1 cellular context compared by ENCODE assay signal in the genomic region with DNA sequence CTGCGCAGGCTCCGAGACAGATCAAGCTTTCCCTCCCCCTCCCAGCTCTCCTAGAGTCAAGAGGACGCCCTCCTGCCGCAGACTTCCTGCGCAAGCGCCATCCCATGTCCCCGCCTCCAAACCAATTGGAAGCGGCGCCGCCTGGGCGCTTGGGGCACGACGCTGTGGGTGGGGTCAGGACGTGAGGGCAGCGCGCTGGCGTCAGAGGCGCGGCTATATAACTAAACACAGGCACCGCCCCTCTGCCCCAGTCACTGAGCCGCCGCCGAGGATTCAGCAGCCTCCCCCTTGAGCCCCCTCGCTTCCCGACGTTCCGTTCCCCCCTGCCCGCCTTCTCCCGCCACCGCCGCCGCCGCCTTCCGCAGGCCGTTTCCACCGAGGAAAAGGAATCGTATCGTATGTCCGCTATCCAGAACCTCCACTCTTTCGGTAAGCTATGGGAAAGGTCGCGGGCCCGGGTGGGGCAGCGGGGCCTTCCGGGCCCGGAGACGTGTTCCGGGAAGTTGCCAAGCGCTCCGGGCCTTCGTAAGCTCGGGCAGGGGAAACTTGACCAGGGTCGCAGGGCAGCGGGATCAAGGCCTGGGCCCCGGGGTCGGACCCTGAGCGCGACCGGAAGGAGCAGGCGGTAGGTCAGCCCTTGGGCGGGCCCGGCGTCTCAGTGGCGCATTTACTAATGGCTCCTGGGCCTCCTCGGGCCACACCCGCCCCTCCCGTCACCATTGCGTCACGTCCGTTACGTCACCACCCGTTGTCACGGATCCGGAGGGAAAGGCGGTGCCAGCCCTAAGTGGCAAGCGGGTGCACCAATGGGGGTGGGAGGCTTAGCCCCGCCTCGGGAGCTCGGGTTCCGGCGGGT.
TF ChIP-seq lines count a peak whose summit lies in the region.

TSS of gene EIF1 (plus strand) at position 245 of the 856 bp plus-strand sequence. CDS start at position 399, 154 bp downstream.

TF ChIP-seq in WTC11, 78 proteins besides CTCF, POLR2A, EP300 and RAD21 (continued from another document and continues in another):
- TF ChIP-seq, protein P1, sequence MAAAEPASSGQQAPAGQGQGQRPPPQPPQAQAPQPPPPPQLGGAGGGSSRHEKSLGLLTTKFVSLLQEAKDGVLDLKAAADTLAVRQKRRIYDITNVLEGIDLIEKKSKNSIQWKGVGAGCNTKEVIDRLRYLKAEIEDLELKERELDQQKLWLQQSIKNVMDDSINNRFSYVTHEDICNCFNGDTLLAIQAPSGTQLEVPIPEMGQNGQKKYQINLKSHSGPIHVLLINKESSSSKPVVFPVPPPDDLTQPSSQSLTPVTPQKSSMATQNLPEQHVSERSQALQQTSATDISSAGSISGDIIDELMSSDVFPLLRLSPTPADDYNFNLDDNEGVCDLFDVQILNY (CRISPR knock-in tag; IDR thresholded peaks at IDR 0.05), result peak; percentile 36; the same call in 1 of the 2 replicates
- TF ChIP-seq TP53 (CRISPR knock-in tag; IDR thresholded peaks at IDR 0.05) (0 out of 2 replicates have a peak, but pooled peaks have one; percentile 61), SMAD3 (CRISPR knock-in tag; IDR thresholded peaks at IDR 0.05; ENCODE audit: borderline replicate concordance) (no peak), JUN (CRISPR knock-in tag; IDR thresholded peaks at IDR 0.05) (no peak; the same call in 1 of the 2 replicates), SMAD4 (CRISPR knock-in tag; IDR thresholded peaks at IDR 0.05) (peak; percentile 55; the same call in 1 of the 2 replicates), ZNF138 (CRISPR knock-in tag; conservative IDR thresholded peaks at IDR 0.05) (no peak), FOXP1 (CRISPR knock-in tag; IDR thresholded peaks at IDR 0.05; ENCODE audit: borderline replicate concordance) (peak; percentile 79; the same call in 1 of the 2 replicates), ZMAT4 (CRISPR knock-in tag; IDR thresholded peaks at IDR 0.05) (peak; percentile 84), OVOL2 (CRISPR knock-in tag; IDR thresholded peaks at IDR 0.05; ENCODE audit: borderline replicate concordance) (no peak; the same call in 1 of the 2 replicates), ATF1 (CRISPR knock-in tag; IDR thresholded peaks at IDR 0.05) (no peak), TCF7 (CRISPR knock-in tag; IDR thresholded peaks at IDR 0.05; ENCODE audit: low read depth) (no peak), EMX1 (CRISPR knock-in tag; IDR thresholded peaks at IDR 0.05) (peak; percentile 96), ZNF263 (CRISPR knock-in tag; IDR thresholded peaks at IDR 0.05; ENCODE audit: low read depth) (no peak; the same call in 1 of the 2 replicates), ZNF317 (CRISPR knock-in tag; IDR thresholded peaks at IDR 0.05; ENCODE audit: borderline replicate concordance, low read depth) (0 out of 2 replicates have a peak, but pooled peaks have one; percentile 21), KAT7 (CRISPR knock-in tag; IDR thresholded peaks at IDR 0.05; ENCODE audit: borderline replicate concordance) (0 out of 2 replicates have a peak, but pooled peaks have one; percentile 65), FOXJ3 (CRISPR knock-in tag; IDR thresholded peaks at IDR 0.05; ENCODE audit: borderline replicate concordance) (no peak), CDX4 (CRISPR knock-in tag; IDR thresholded peaks at IDR 0.05; ENCODE audit: borderline replicate concordance) (no peak), ESRRA (CRISPR knock-in tag; IDR thresholded peaks at IDR 0.05; ENCODE audit: borderline replicate concordance) (peak; percentile 89; the same call in 1 of the 2 replicates), ZBTB21 (CRISPR knock-in tag; IDR thresholded peaks at IDR 0.05; ENCODE audit: borderline replicate concordance) (peak; percentile 94), ELF4 (CRISPR knock-in tag; IDR thresholded peaks at IDR 0.05; ENCODE audit: low read depth) (no peak), RORB (CRISPR knock-in tag; IDR thresholded peaks at IDR 0.05) (peak; percentile 89; the same call in 1 of the 2 replicates), GABPB1 (CRISPR knock-in tag; IDR thresholded peaks at IDR 0.05) (peak; percentile 100), FOXK1 (CRISPR knock-in tag; IDR thresholded peaks at IDR 0.05) (peak; percentile 74), IRF2 (CRISPR knock-in tag; IDR thresholded peaks at IDR 0.05; ENCODE audit: borderline replicate concordance, low read depth) (no peak), GTF2I (CRISPR knock-in tag; conservative IDR thresholded peaks at IDR 0.05) (no peak), CREM (CRISPR knock-in tag; IDR thresholded peaks at IDR 0.05) (peak; percentile 96), SOX15 (CRISPR knock-in tag; IDR thresholded peaks at IDR 0.05) (no peak), ZNF423 (CRISPR knock-in tag; IDR thresholded peaks at IDR 0.05) (no peak), NFE2L1 (CRISPR knock-in tag; IDR thresholded peaks at IDR 0.05) (no peak), ZNF281 (CRISPR knock-in tag; IDR thresholded peaks at IDR 0.05) (peak; percentile 58; the same call in 1 of the 2 replicates), ZNF219 (CRISPR knock-in tag; IDR thresholded peaks at IDR 0.05; ENCODE audit: borderline replicate concordance) (no peak; the same call in 1 of the 2 replicates), MYBL2 (CRISPR knock-in tag; IDR thresholded peaks at IDR 0.05) (no peak), ZBTB43 (CRISPR knock-in tag; IDR thresholded peaks at IDR 0.05) (peak; percentile 4; the same call in 1 of the 2 replicates)
- TF ChIP-seq, protein P2, sequence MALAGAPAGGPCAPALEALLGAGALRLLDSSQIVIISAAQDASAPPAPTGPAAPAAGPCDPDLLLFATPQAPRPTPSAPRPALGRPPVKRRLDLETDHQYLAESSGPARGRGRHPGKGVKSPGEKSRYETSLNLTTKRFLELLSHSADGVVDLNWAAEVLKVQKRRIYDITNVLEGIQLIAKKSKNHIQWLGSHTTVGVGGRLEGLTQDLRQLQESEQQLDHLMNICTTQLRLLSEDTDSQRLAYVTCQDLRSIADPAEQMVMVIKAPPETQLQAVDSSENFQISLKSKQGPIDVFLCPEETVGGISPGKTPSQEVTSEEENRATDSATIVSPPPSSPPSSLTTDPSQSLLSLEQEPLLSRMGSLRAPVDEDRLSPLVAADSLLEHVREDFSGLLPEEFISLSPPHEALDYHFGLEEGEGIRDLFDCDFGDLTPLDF (CRISPR knock-in tag; IDR thresholded peaks at IDR 0.05), result peak; percentile 86; the same call in 1 of the 2 replicates
- TF ChIP-seq, protein P3, sequence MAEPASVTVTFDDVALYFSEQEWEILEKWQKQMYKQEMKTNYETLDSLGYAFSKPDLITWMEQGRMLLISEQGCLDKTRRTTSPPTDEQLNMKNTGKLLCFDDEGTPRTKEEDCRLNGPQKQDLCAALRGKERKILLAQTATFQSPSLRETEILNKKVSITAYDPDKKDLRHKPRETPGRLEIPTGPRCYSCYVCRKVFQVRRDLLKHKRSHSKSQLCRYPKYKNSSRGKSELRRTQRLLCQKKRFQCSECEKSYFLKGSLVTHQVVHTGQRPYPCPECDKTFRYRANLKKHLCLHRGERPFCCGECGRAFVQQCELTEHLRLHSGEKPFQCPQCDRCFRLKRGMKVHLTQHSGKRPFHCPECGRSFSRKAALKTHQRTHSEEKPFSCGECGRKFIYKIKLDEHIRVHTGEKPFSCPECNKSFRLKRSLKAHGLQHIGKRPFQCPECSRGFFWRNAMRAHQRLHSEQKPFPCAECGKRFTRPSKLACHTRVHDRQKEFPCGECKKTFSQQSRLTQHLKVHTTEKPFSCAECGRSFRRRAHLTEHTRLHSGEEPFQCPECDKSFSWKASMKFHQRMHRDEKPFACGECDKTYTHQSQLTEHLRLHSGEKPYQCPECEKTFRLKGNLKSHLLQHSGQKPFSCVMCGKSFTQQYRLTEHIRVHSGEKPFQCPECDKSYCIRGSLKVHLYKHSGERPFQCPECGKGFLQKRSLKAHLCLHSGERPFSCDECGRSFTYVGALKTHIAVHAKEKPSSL (CRISPR knock-in tag; conservative IDR thresholded peaks at IDR 0.05), result no peak
- TF ChIP-seq, protein P4, sequence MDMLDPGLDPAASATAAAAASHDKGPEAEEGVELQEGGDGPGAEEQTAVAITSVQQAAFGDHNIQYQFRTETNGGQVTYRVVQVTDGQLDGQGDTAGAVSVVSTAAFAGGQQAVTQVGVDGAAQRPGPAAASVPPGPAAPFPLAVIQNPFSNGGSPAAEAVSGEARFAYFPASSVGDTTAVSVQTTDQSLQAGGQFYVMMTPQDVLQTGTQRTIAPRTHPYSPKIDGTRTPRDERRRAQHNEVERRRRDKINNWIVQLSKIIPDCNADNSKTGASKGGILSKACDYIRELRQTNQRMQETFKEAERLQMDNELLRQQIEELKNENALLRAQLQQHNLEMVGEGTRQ (CRISPR knock-in tag; IDR thresholded peaks at IDR 0.05), result no peak
- TF ChIP-seq, protein P5, sequence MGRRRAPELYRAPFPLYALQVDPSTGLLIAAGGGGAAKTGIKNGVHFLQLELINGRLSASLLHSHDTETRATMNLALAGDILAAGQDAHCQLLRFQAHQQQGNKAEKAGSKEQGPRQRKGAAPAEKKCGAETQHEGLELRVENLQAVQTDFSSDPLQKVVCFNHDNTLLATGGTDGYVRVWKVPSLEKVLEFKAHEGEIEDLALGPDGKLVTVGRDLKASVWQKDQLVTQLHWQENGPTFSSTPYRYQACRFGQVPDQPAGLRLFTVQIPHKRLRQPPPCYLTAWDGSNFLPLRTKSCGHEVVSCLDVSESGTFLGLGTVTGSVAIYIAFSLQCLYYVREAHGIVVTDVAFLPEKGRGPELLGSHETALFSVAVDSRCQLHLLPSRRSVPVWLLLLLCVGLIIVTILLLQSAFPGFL (CRISPR knock-in tag; IDR thresholded peaks at IDR 0.05; ENCODE audit: borderline replicate concordance), result peak; percentile 91; the same call in 1 of the 2 replicates
- TF ChIP-seq, protein P6, sequence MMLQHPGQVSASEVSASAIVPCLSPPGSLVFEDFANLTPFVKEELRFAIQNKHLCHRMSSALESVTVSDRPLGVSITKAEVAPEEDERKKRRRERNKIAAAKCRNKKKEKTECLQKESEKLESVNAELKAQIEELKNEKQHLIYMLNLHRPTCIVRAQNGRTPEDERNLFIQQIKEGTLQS (CRISPR knock-in tag; conservative IDR thresholded peaks at IDR 0.05), result peak; percentile 97
- TF ChIP-seq, protein P7, sequence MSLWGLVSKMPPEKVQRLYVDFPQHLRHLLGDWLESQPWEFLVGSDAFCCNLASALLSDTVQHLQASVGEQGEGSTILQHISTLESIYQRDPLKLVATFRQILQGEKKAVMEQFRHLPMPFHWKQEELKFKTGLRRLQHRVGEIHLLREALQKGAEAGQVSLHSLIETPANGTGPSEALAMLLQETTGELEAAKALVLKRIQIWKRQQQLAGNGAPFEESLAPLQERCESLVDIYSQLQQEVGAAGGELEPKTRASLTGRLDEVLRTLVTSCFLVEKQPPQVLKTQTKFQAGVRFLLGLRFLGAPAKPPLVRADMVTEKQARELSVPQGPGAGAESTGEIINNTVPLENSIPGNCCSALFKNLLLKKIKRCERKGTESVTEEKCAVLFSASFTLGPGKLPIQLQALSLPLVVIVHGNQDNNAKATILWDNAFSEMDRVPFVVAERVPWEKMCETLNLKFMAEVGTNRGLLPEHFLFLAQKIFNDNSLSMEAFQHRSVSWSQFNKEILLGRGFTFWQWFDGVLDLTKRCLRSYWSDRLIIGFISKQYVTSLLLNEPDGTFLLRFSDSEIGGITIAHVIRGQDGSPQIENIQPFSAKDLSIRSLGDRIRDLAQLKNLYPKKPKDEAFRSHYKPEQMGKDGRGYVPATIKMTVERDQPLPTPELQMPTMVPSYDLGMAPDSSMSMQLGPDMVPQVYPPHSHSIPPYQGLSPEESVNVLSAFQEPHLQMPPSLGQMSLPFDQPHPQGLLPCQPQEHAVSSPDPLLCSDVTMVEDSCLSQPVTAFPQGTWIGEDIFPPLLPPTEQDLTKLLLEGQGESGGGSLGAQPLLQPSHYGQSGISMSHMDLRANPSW (CRISPR knock-in tag; conservative IDR thresholded peaks at IDR 0.05; ENCODE audit: low read depth), result no peak
